Comparison of ENCODE assay signal across 16 cellular contexts in the genomic region with DNA sequence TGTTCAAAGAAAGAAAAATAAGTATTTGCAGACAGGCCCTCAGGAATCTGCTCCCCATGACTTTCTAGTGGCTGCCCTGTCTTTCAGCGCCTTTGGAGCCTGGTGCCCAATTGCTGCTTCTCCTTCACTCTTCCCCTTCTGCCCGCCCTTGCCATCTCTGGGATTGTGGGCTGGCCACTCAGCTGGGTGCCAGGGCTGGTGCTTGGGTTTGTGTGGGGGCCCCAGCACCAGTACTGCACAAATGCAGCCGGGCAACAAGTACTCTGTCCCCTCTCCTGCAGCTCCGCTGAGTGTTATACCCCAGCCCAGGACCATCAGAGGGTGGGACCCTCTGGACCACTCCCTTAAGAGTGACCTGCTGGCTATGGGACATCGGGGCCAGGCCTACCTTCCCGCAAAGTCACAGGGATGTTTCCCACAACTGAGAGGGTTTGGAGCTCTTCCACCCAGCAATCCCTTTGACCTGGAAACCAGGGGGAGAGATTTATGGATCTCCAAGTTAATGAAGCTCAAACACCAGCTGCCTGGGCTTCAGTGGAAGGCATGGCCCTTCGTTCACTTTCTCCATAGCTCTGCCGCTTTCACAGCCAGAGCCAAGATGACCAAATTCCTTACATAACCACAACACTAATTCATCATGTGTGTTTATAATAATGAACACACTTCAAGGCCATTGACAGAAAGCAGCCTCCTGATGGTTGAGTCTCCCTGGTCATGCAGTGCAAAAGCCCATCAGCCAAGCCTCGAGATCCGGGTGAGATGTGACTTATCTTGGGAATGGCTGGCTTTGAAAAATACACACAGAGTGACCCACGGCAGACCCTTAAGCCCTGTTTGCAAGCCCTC.
DNase-seq lines count a peak whose midpoint lies in the region; ATAC-seq and TF ChIP-seq lines count a peak whose summit lies in the region.
"Had no signal": no experiment of that assay in that cellular context is flagged by ENCODE, and none has a peak within 500 bp of the region (broad histone marks: within the 10 kb centered on the region; RNA-seq: fewer than 3 reads in every experiment).

No MANE protein-coding gene starts in this region.

- CTCF ChIA-PET in activated CD4-positive, alpha-beta memory T cell treated with anti-CD3 and anti-CD28 coated beads, Interleukin-2, amount 10 ng/mL, durations not matched to agents 7 days and 5 days (lab: Charles Lee): no interaction called here
- CTCF ChIA-PET in activated CD4-positive, alpha-beta memory T cell treated with anti-CD3 and anti-CD28 coated beads for 36 hours (lab: Charles Lee): no interaction called here

- intact Hi-C loops in activated CD4-positive, alpha-beta memory T cell treated with anti-CD3 and anti-CD28 coated beads for 36 hours (cut with micrococcal nuclease): no loop called here
- intact Hi-C loops in upper lobe of right lung (cut with DNase I): no loop called here

- H3K4me2 ChIP-seq in smooth muscle cell: no peak overlapping the region

- H4K20me1 ChIP-seq in smooth muscle cell (ENCODE audit: low read depth): no peaks in the 10 kb centered on the region

- H3K79me2 ChIP-seq in smooth muscle cell (ENCODE audit: low read depth): no peaks in the 10 kb centered on the region

- in situ Hi-C loops in astrocyte of the spinal cord (cut with HindIII; ENCODE audit: low sequenced_read_pairs): no loop called here

- POLR2A ChIA-PET in activated CD4-positive, alpha-beta memory T cell treated with anti-CD3 and anti-CD28 coated beads, Interleukin-2, amount 10 ng/mL, durations not matched to agents 7 days and 5 days (lab: Charles Lee): no interaction called here
- POLR2A ChIA-PET in activated CD4-positive, alpha-beta memory T cell treated with anti-CD3 and anti-CD28 coated beads for 36 hours (lab: Charles Lee): no interaction called here

- no peak for TF ChIP-seq CTCF in astrocyte of the spinal cord (IDR thresholded peaks at IDR 0.05; ENCODE audit: low read depth, low read length)
- no peak for TF ChIP-seq CTCF in upper lobe of right lung (IDR thresholded peaks at IDR 0.05)
- no peak for TF ChIP-seq CTCF in smooth muscle cell (IDR thresholded peaks at IDR 0.05; ENCODE audit: borderline replicate concordance, insufficient read depth, poor library complexity, severe bottlenecking)

- ATAC-seq in upper lobe of right lung: no peak
- no peak for ATAC-seq in HG03571 (IDR thresholded peaks at IDR 0.05; ENCODE audit: unreplicated experiment)
- ATAC-seq: heart right ventricle had no signal

- no peak overlapping the region for H3K27ac Mint-ChIP-seq in activated CD4-positive, alpha-beta memory T cell treated with anti-CD3 and anti-CD28 coated beads, Interleukin-2, amount 10 ng/mL, durations not matched to agents 7 days and 5 days
- H3K27ac Mint-ChIP-seq in activated CD4-positive, alpha-beta memory T cell treated with anti-CD3 and anti-CD28 coated beads for 36 hours: no peak overlapping the region

- no peaks in the 10 kb centered on the region for H3F3A ChIP-seq in smooth muscle cell (ENCODE audit: low read depth)

- H3K9ac ChIP-seq in smooth muscle cell (ENCODE audit: low read depth): no peak overlapping the region

- H3K36me3 ChIP-seq in upper lobe of right lung (no peaks in the 10 kb centered on the region), smooth muscle cell (ENCODE audit: low read depth) (no peaks in the 10 kb centered on the region)
- H3K36me3 ChIP-seq: heart right ventricle, SJSA1, tibial nerve had no signal

- H2AFZ ChIP-seq in smooth muscle cell (ENCODE audit: low read depth): no peak overlapping the region

- peaks cover 6% of the 10 kb centered on the region for H3K4me1 Mint-ChIP-seq in activated CD4-positive, alpha-beta memory T cell treated with anti-CD3 and anti-CD28 coated beads, Interleukin-2, amount 10 ng/mL, durations not matched to agents 7 days and 5 days
- peaks cover 4% of the 10 kb centered on the region for H3K4me1 Mint-ChIP-seq in activated CD4-positive, alpha-beta memory T cell treated with anti-CD3 and anti-CD28 coated beads for 36 hours (ENCODE audit: low read depth)

- WGBS in smooth muscle cell (ENCODE audit: low lambda C conversion rate): 53% methylated on average over 11 of the region's 11 CpGs

- H3K4me3 ChIP-seq in astrocyte of the spinal cord (ENCODE audit: low read depth, low read length) (no peak overlapping the region), upper lobe of right lung (no peak overlapping the region), smooth muscle cell (no peak overlapping the region)
- H3K4me3 ChIP-seq: heart right ventricle, SJSA1, tibial nerve had no signal

- H3K36me3 Mint-ChIP-seq in activated CD4-positive, alpha-beta memory T cell treated with anti-CD3 and anti-CD28 coated beads, Interleukin-2, amount 10 ng/mL, durations not matched to agents 7 days and 5 days (ENCODE audit: low read depth): no peaks in the 10 kb centered on the region
- H3K36me3 Mint-ChIP-seq in activated CD4-positive, alpha-beta memory T cell treated with anti-CD3 and anti-CD28 coated beads for 36 hours: no peaks in the 10 kb centered on the region
- H3K36me3 Mint-ChIP-seq: naive B cell had no signal

- DNase-seq in activated CD4-positive, alpha-beta memory T cell treated with anti-CD3 and anti-CD28 coated beads, Interleukin-2, amount 10 ng/mL, durations not matched to agents 7 days and 5 days: peak; percentile 2
- no peak for DNase-seq in activated CD4-positive, alpha-beta memory T cell treated with anti-CD3 and anti-CD28 coated beads for 36 hours
- peak; percentile 36 for DNase-seq in astrocyte of the spinal cord (ENCODE audit: low read depth, low spot score)
- peak; percentile 93 for DNase-seq in left kidney (ENCODE audit: low read depth, low spot score)
- peak; percentile 42 for DNase-seq in upper lobe of right lung
- no peak for DNase-seq in smooth muscle cell (lab: John Stamatoyannopoulos, UW; ENCODE audit: unreplicated experiment)
- no peak for DNase-seq in NCI-H524 (lab: John Stamatoyannopoulos, UW)
- DNase-seq: activated CD4-positive, alpha-beta T cell treated with anti-CD3 and anti-CD28 coated beads, Interleukin-2, amount 50 U/mL, for 48 hours; activated gamma-delta T cell treated with Interleukin-2 at 50 U/mL for 16 hours; GDM1; naive B cell had no signal

- peaks cover 28% of the 10 kb centered on the region for H3K27me3 Mint-ChIP-seq in activated CD4-positive, alpha-beta memory T cell treated with anti-CD3 and anti-CD28 coated beads, Interleukin-2, amount 10 ng/mL, durations not matched to agents 7 days and 5 days
- H3K27me3 Mint-ChIP-seq in activated CD4-positive, alpha-beta memory T cell treated with anti-CD3 and anti-CD28 coated beads for 36 hours: peaks cover 5% of the 10 kb centered on the region

- H3K4me1 ChIP-seq in upper lobe of right lung (peaks cover 26% of the 10 kb centered on the region), smooth muscle cell (ENCODE audit: low read depth) (no peaks in the 10 kb centered on the region)
- H3K4me1 ChIP-seq: SJSA1 had no signal

- H3K27me3 ChIP-seq in upper lobe of right lung (no peaks in the 10 kb centered on the region), smooth muscle cell (ENCODE audit: low read depth) (peaks cover 21% of the 10 kb centered on the region)
- H3K27me3 ChIP-seq: heart right ventricle, SJSA1, tibial nerve had no signal

- no peaks in the 10 kb centered on the region for H3K9me3 Mint-ChIP-seq in activated CD4-positive, alpha-beta memory T cell treated with anti-CD3 and anti-CD28 coated beads, Interleukin-2, amount 10 ng/mL, durations not matched to agents 7 days and 5 days
- H3K9me3 Mint-ChIP-seq in activated CD4-positive, alpha-beta memory T cell treated with anti-CD3 and anti-CD28 coated beads for 36 hours: no peaks in the 10 kb centered on the region

- H3K27ac ChIP-seq in upper lobe of right lung (no peak overlapping the region), smooth muscle cell (ENCODE audit: low read depth) (no peak overlapping the region)
- H3K27ac ChIP-seq: 22Rv1, SJSA1, tibial nerve had no signal

- H3K9me3 ChIP-seq in upper lobe of right lung (no peaks in the 10 kb centered on the region), smooth muscle cell (replicated peaks; ENCODE audit: low read depth) (no peaks in the 10 kb centered on the region)
- H3K9me3 ChIP-seq: heart right ventricle, SJSA1, tibial nerve had no signal

- no peak overlapping the region for H3K4me3 Mint-ChIP-seq in activated CD4-positive, alpha-beta memory T cell treated with anti-CD3 and anti-CD28 coated beads, Interleukin-2, amount 10 ng/mL, durations not matched to agents 7 days and 5 days
- H3K4me3 Mint-ChIP-seq in activated CD4-positive, alpha-beta memory T cell treated with anti-CD3 and anti-CD28 coated beads for 36 hours: no peak overlapping the region

Comparison
In these comparisons a context has a peak if more than half of its experiments do, and no peak if none do; other contexts are left out.
1. DNase-seq: peak in activated CD4-positive, alpha-beta memory T cell treated with anti-CD3 and anti-CD28 coated beads, Interleukin-2, amount 10 ng/mL, durations not matched to agents 7 days and 5 days (single experiment), astrocyte of the spinal cord (single experiment), left kidney (single experiment) and upper lobe of right lung (single experiment); none in activated CD4-positive, alpha-beta memory T cell treated with anti-CD3 and anti-CD28 coated beads for 36 hours (single experiment), smooth muscle cell (single experiment) and NCI-H524 (0 of 2).